ENCODE assay signal across 1 cellular context in the genomic region with DNA sequence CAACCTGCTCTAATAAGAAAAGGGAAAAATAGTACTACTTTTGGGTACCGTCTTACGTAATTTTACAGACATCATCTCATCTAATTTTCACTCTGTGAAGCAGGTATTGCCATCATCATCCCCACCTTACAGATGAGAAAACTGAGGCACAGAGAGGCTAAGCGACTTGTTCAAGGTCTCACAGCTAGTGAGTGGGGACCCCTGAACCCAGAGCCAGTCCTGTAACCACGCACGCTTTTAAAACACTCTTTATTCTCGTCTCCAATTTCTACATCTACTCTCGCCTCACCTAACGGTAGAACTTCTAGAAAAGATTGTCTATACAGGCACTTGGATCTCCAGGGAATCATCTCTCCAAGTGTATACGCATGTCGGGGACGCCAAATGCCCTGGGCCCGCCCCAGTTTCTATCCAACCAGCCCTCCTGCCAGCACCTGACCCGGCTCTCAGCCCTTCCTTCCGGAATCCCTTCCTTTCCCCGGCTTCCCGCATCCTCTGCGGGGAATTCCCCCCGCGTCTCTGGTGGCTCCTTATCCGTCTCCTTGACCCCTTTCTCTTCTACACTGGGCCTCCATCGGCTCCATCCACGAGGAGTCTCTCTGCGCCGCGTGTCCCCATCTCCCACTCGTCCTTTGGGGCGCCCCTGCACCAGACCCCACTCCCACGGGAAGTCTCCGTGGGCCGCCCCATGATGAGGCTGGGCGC.
TF ChIP-seq lines count a peak whose summit lies in the region.

No MANE protein-coding gene starts in this region.

TF ChIP-seq in GM12878, 131 proteins besides CTCF, POLR2A, EP300 and RAD21 (continues in another document):
- TF ChIP-seq TBL1XR1 (IDR thresholded peaks at IDR 0.05; ENCODE audit: low read depth, low read length), result 0 out of 2 replicates have a peak, but pooled peaks have one; percentile 51
- TF ChIP-seq BHLHE40 (IDR thresholded peaks at IDR 0.05; ENCODE audit: borderline replicate concordance in 1 of 2, low read depth in 2 of 2, low read length in 1 of 2), result peak; percentile 38 to 45; a peak in 2 of 4 replicates
- no peak for TF ChIP-seq TCF3 (IDR thresholded peaks at IDR 0.05; ENCODE audit: borderline replicate concordance, insufficient read depth, low read depth, low read length)
- TF ChIP-seq SRF (IDR thresholded peaks at IDR 0.05; ENCODE audit: low read depth in 2 of 2, low read length in 2 of 2), result no peak
- TF ChIP-seq BACH1 (IDR thresholded peaks at IDR 0.05; ENCODE audit: borderline replicate concordance), result 0 out of 2 replicates have a peak, but pooled peaks have one; percentile 23
- TF ChIP-seq ZNF24 (IDR thresholded peaks at IDR 0.05), result no peak
- TF ChIP-seq CBFB (IDR thresholded peaks at IDR 0.05; ENCODE audit: low read depth), result no peak; the same call in 1 of the 2 replicates
- TF ChIP-seq IKZF1 (conservative IDR thresholded peaks at IDR 0.05), result peak; percentile 89
- TF ChIP-seq, protein P1, sequence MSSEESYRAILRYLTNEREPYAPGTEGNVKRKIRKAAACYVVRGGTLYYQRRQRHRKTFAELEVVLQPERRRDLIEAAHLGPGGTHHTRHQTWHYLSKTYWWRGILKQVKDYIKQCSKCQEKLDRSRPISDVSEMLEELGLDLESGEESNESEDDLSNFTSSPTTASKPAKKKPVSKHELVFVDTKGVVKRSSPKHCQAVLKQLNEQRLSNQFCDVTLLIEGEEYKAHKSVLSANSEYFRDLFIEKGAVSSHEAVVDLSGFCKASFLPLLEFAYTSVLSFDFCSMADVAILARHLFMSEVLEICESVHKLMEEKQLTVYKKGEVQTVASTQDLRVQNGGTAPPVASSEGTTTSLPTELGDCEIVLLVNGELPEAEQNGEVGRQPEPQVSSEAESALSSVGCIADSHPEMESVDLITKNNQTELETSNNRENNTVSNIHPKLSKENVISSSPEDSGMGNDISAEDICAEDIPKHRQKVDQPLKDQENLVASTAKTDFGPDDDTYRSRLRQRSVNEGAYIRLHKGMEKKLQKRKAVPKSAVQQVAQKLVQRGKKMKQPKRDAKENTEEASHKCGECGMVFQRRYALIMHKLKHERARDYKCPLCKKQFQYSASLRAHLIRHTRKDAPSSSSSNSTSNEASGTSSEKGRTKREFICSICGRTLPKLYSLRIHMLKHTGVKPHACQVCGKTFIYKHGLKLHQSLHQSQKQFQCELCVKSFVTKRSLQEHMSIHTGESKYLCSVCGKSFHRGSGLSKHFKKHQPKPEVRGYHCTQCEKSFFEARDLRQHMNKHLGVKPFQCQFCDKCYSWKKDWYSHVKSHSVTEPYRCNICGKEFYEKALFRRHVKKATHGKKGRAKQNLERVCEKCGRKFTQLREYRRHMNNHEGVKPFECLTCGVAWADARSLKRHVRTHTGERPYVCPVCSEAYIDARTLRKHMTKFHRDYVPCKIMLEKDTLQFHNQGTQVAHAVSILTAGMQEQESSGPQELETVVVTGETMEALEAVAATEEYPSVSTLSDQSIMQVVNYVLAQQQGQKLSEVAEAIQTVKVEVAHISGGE (CRISPR knock-in tag; IDR thresholded peaks at IDR 0.05), result no peak
- TF ChIP-seq, protein P2, sequence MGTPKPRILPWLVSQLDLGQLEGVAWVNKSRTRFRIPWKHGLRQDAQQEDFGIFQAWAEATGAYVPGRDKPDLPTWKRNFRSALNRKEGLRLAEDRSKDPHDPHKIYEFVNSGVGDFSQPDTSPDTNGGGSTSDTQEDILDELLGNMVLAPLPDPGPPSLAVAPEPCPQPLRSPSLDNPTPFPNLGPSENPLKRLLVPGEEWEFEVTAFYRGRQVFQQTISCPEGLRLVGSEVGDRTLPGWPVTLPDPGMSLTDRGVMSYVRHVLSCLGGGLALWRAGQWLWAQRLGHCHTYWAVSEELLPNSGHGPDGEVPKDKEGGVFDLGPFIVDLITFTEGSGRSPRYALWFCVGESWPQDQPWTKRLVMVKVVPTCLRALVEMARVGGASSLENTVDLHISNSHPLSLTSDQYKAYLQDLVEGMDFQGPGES (IDR thresholded peaks at IDR 0.05), result no peak
- TF ChIP-seq, protein P3, sequence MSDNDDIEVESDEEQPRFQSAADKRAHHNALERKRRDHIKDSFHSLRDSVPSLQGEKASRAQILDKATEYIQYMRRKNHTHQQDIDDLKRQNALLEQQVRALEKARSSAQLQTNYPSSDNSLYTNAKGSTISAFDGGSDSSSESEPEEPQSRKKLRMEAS (IDR thresholded peaks at IDR 0.05; ENCODE audit: low read depth, low read length), result 0 out of 2 replicates have a peak, but pooled peaks have one; percentile 1
- TF ChIP-seq, protein P4, sequence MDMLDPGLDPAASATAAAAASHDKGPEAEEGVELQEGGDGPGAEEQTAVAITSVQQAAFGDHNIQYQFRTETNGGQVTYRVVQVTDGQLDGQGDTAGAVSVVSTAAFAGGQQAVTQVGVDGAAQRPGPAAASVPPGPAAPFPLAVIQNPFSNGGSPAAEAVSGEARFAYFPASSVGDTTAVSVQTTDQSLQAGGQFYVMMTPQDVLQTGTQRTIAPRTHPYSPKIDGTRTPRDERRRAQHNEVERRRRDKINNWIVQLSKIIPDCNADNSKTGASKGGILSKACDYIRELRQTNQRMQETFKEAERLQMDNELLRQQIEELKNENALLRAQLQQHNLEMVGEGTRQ (IDR thresholded peaks at IDR 0.05; ENCODE audit: borderline replicate concordance, low read depth, low read length), result no peak
- no peak for TF ChIP-seq HDAC6 (IDR thresholded peaks at IDR 0.05; ENCODE audit: unreplicated experiment)
- peak; percentile 39 for TF ChIP-seq SMAD5 (IDR thresholded peaks at IDR 0.05; ENCODE audit: low read depth)
- TF ChIP-seq CBX5 (IDR thresholded peaks at IDR 0.05; ENCODE audit: low read depth), result no peak
- no peak for TF ChIP-seq POU2F2 (IDR thresholded peaks at IDR 0.05; ENCODE audit: borderline replicate concordance, low read depth, low read length)
- TF ChIP-seq, protein P5, sequence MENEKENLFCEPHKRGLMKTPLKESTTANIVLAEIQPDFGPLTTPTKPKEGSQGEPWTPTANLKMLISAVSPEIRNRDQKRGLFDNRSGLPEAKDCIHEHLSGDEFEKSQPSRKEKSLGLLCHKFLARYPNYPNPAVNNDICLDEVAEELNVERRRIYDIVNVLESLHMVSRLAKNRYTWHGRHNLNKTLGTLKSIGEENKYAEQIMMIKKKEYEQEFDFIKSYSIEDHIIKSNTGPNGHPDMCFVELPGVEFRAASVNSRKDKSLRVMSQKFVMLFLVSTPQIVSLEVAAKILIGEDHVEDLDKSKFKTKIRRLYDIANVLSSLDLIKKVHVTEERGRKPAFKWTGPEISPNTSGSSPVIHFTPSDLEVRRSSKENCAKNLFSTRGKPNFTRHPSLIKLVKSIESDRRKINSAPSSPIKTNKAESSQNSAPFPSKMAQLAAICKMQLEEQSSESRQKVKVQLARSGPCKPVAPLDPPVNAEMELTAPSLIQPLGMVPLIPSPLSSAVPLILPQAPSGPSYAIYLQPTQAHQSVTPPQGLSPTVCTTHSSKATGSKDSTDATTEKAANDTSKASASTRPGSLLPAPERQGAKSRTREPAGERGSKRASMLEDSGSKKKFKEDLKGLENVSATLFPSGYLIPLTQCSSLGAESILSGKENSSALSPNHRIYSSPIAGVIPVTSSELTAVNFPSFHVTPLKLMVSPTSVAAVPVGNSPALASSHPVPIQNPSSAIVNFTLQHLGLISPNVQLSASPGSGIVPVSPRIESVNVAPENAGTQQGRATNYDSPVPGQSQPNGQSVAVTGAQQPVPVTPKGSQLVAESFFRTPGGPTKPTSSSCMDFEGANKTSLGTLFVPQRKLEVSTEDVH (IDR thresholded peaks at IDR 0.05; ENCODE audit: low read depth, partially characterized antibody), result no peak
- TF ChIP-seq MXI1 (IDR thresholded peaks at IDR 0.05; ENCODE audit: low read depth, low read length), result no peak
- peak; percentile 52 for TF ChIP-seq RELA (IDR thresholded peaks at IDR 0.05; ENCODE audit: borderline replicate concordance, partially characterized antibody)
- peak; percentile 73; the same call in 1 of the 2 replicates for TF ChIP-seq ZSCAN29 (IDR thresholded peaks at IDR 0.05)
- 0 out of 2 replicates have a peak, but pooled peaks have one; percentile 8 for TF ChIP-seq LARP7 (IDR thresholded peaks at IDR 0.05)
- peak; percentile 53; the same call in 1 of the 2 replicates for TF ChIP-seq NBN (IDR thresholded peaks at IDR 0.05)
- TF ChIP-seq, protein P6, sequence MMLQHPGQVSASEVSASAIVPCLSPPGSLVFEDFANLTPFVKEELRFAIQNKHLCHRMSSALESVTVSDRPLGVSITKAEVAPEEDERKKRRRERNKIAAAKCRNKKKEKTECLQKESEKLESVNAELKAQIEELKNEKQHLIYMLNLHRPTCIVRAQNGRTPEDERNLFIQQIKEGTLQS (IDR thresholded peaks at IDR 0.05; ENCODE audit: borderline replicate concordance, extremely low read depth, low read depth, low read length), result no peak
- TF ChIP-seq, protein P7, sequence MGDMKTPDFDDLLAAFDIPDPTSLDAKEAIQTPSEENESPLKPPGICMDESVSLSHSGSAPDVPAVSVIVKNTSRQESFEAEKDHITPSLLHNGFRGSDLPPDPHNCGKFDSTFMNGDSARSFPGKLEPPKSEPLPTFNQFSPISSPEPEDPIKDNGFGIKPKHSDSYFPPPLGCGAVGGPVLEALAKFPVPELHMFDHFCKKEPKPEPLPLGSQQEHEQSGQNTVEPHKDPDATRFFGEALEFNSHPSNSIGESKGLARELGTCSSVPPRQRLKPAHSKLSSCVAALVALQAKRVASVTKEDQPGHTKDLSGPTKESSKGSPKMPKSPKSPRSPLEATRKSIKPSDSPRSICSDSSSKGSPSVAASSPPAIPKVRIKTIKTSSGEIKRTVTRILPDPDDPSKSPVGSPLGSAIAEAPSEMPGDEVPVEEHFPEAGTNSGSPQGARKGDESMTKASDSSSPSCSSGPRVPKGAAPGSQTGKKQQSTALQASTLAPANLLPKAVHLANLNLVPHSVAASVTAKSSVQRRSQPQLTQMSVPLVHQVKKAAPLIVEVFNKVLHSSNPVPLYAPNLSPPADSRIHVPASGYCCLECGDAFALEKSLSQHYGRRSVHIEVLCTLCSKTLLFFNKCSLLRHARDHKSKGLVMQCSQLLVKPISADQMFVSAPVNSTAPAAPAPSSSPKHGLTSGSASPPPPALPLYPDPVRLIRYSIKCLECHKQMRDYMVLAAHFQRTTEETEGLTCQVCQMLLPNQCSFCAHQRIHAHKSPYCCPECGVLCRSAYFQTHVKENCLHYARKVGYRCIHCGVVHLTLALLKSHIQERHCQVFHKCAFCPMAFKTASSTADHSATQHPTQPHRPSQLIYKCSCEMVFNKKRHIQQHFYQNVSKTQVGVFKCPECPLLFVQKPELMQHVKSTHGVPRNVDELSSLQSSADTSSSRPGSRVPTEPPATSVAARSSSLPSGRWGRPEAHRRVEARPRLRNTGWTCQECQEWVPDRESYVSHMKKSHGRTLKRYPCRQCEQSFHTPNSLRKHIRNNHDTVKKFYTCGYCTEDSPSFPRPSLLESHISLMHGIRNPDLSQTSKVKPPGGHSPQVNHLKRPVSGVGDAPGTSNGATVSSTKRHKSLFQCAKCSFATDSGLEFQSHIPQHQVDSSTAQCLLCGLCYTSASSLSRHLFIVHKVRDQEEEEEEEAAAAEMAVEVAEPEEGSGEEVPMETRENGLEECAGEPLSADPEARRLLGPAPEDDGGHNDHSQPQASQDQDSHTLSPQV (IDR thresholded peaks at IDR 0.05), result no peak
- no peak for TF ChIP-seq CEBPB (IDR thresholded peaks at IDR 0.05; ENCODE audit: borderline replicate concordance in 1 of 2, low read depth in 2 of 2, low read length in 2 of 2)
- TF ChIP-seq MYB (IDR thresholded peaks at IDR 0.05; ENCODE audit: borderline replicate concordance, low read depth, low read length), result no peak
- 0 out of 2 replicates have a peak, but pooled peaks have one; percentile 36 for TF ChIP-seq WRNIP1 (IDR thresholded peaks at IDR 0.05; ENCODE audit: borderline replicate concordance, low read depth, low read length)
- no peak for TF ChIP-seq EZH2 (IDR thresholded peaks at IDR 0.05; ENCODE audit: borderline replicate concordance, control insufficient read depth, low read depth, low read length)
- TF ChIP-seq BRCA1 (IDR thresholded peaks at IDR 0.05; ENCODE audit: low read depth, low read length), result no peak
- no peak for TF ChIP-seq YBX1 (IDR thresholded peaks at IDR 0.05)
- peak; percentile 58; the same call in 1 of the 2 replicates for TF ChIP-seq POLR2AphosphoS2 (IDR thresholded peaks at IDR 0.05; ENCODE audit: low read depth, low read length)
- TF ChIP-seq GABPA (IDR thresholded peaks at IDR 0.05; ENCODE audit: low read depth), result no peak
- peak; percentile 28; the same call in 1 of the 2 replicates for TF ChIP-seq ZNF217 (IDR thresholded peaks at IDR 0.05)
- TF ChIP-seq, protein P8, sequence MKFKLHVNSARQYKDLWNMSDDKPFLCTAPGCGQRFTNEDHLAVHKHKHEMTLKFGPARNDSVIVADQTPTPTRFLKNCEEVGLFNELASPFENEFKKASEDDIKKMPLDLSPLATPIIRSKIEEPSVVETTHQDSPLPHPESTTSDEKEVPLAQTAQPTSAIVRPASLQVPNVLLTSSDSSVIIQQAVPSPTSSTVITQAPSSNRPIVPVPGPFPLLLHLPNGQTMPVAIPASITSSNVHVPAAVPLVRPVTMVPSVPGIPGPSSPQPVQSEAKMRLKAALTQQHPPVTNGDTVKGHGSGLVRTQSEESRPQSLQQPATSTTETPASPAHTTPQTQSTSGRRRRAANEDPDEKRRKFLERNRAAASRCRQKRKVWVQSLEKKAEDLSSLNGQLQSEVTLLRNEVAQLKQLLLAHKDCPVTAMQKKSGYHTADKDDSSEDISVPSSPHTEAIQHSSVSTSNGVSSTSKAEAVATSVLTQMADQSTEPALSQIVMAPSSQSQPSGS (IDR thresholded peaks at IDR 0.05; ENCODE audit: low read length), result no peak
- TF ChIP-seq, protein P9, sequence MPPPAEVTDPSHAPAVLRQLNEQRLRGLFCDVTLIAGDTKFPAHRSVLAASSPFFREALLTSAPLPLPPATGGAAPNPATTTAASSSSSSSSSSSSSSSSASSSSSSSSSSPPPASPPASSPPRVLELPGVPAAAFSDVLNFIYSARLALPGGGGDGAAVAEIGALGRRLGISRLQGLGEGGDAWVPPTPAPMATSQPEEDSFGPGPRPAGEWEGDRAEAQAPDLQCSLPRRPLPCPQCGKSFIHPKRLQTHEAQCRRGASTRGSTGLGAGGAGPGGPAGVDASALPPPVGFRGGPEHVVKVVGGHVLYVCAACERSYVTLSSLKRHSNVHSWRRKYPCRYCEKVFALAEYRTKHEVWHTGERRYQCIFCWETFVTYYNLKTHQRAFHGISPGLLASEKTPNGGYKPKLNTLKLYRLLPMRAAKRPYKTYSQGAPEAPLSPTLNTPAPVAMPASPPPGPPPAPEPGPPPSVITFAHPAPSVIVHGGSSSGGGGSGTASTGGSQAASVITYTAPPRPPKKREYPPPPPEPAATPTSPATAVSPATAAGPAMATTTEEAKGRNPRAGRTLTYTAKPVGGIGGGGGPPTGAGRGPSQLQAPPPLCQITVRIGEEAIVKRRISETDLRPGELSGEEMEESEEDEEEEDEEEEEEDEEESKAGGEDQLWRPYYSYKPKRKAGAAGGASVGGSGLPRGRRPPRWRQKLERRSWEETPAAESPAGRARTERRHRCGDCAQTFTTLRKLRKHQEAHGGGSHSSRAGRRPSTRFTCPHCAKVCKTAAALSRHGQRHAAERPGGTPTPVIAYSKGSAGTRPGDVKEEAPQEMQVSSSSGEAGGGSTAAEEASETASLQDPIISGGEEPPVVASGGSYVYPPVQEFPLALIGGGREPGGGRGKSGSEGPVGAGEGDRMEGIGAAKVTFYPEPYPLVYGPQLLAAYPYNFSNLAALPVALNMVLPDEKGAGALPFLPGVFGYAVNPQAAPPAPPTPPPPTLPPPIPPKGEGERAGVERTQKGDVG (CRISPR knock-in tag; IDR thresholded peaks at IDR 0.05), result no peak
- TF ChIP-seq TCF12 (IDR thresholded peaks at IDR 0.05; ENCODE audit: low read depth, low read length), result no peak
- TF ChIP-seq RAD51 (IDR thresholded peaks at IDR 0.05), result no peak
- TF ChIP-seq TAF1 (IDR thresholded peaks at IDR 0.05; ENCODE audit: borderline replicate concordance, low read depth, low read length), result 0 out of 2 replicates have a peak, but pooled peaks have one; percentile 16
